In genomic region chr17:33948299-33948698, GRCh38 we compare ENCODE assay signal across 20 cellular contexts.
"Had no signal": no experiment of that assay in that cellular context is flagged by ENCODE, and none has a peak within 500 bp of the region (broad histone marks: within the 10 kb centered on the region; RNA-seq: fewer than 3 reads in every experiment).

No MANE protein-coding gene starts in this region.

- DNase-seq: activated CD4-positive, alpha-beta T cell treated with anti-CD3 and anti-CD28 coated beads for 48 hours; activated CD4-positive, alpha-beta T cell treated with anti-CD3 and anti-CD28 coated beads, Interleukin-2, amount 50 U/mL, for 1 hour; activated CD4-positive, alpha-beta T cell treated with anti-CD3 and anti-CD28 coated beads, Interleukin-2, amount 50 U/mL, for 48 hours; activated CD8-positive, alpha-beta memory T cell treated with anti-CD3 and anti-CD28 coated beads, Interleukin-2, amount 10 ng/mL, durations not matched to agents 7 days and 5 days; activated CD8-positive, alpha-beta memory T cell treated with anti-CD3 and anti-CD28 coated beads, Interleukin-2, amount 50 U/mL, for 4 hours; activated CD8-positive, alpha-beta T cell treated with anti-CD3 and anti-CD28 coated beads, Interleukin-2, amount 10 ng/mL, durations not matched to agents 7 days and 5 days; activated effector memory CD4-positive, alpha-beta T cell treated with anti-CD3 and anti-CD28 coated beads, Interleukin-2, amount 50 U/mL, for 16 hours; activated naive CD4-positive, alpha-beta T cell treated with anti-CD3 and anti-CD28 coated beads for 36 hours; activated naive CD8-positive, alpha-beta T cell treated with anti-CD3 and anti-CD28 coated beads for 36 hours; activated naive CD8-positive, alpha-beta T cell treated with anti-CD3 and anti-CD28 coated beads, Interleukin-2, amount 50 U/mL, for 24 hours; activated T-cell treated with anti-CD3 and anti-CD28 coated beads, Interleukin-2, amount 50 U/mL, for 1 hour; activated T-cell treated with anti-CD3 and anti-CD28 coated beads, Interleukin-2, amount 50 U/mL, for 48 hours; adrenal gland; central memory CD4-positive, alpha-beta T cell; colonic mucosa; effector CD8-positive, alpha-beta T cell; foreskin fibroblast; head of caudate nucleus; T-helper 1 cell; T-helper 17 cell had no signal
